ENCODE assay signal across 8 cellular contexts in the genomic region with DNA sequence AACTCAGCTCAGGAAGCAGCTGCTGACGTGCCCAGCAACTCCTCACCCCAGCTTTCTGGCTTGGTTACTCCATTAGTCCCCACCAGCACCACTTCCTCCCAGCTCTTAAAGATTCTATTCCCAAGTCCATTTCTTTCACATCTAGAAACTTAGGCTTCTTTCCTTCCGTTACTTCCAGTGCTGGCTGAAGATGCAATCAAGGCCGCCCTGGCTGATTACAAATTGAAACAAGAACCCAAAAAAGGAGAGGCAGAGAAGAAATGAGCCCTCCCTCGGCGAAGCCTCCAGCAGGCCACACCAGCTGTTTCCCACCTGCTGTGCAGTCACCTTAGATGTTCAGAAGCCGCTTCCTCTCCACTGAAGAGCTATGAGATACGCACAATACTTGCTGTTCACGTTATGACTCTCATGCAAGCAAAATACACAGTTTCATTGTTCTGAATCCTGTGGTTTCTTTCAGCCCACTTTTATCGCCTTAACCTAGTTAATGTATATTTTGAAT. TPM values are rescaled to one million over a fixed set of nuclear protein-coding genes. Genes with fewer than 3 reads are reported as not detected.
DNase-seq lines count a peak whose midpoint lies in the region; ATAC-seq and TF ChIP-seq lines count a peak whose summit lies in the region.

No MANE protein-coding gene starts in this region.

- H3K27ac ChIP-seq in substantia nigra (ENCODE audit: low read depth, low read length, poor library complexity, severe bottlenecking), result no peak overlapping the region

- H3K27me3 ChIP-seq in GM06990 (replicated peaks; ENCODE audit: control insufficient read depth, insufficient read depth, low read length), result no peaks in the 10 kb centered on the region

- H3K4me1 Mint-ChIP-seq in activated T-helper 17 cell treated with anti-CD3 and anti-CD28 coated beads, Interleukin-2, amount 50 U/mL, for 72 hours, result peaks cover 55% of the 10 kb centered on the region

- peaks cover 21% of the 10 kb centered on the region for H3K36me3 ChIP-seq in GM06990 (ENCODE audit: control insufficient read depth, insufficient read depth, low read length)

- peak overlapping the region; percentile 99 for H3K27ac Mint-ChIP-seq in activated T-helper 17 cell treated with anti-CD3 and anti-CD28 coated beads, Interleukin-2, amount 50 U/mL, for 72 hours

- H3K4me3 ChIP-seq in GM06990 (replicated peaks; ENCODE audit: low read depth, low read length), result peak overlapping the region; percentile 16

- H3K36me3 Mint-ChIP-seq in activated T-helper 17 cell treated with anti-CD3 and anti-CD28 coated beads, Interleukin-2, amount 50 U/mL, for 72 hours (ENCODE audit: low read depth), result peaks cover 72% of the 10 kb centered on the region

- peak; percentile 70 for ATAC-seq in GM21723 (IDR thresholded peaks at IDR 0.05; ENCODE audit: unreplicated experiment)
- peak; percentile 91 for ATAC-seq in activated T-helper 17 cell treated with anti-CD3 and anti-CD28 coated beads, Interleukin-2, amount 50 U/mL, for 72 hours (replicated peaks)

- H3K4me3 Mint-ChIP-seq in activated T-helper 17 cell treated with anti-CD3 and anti-CD28 coated beads, Interleukin-2, amount 50 U/mL, for 72 hours, result peak overlapping the region; percentile 86

- DNase-seq in GM06990 (ENCODE audit: extremely low read depth, insufficient read length), result peak; percentile 83
- peak; percentile 81 for DNase-seq in NCI-H187 treated with DMSO at 0.1 percent for 48 hours (lab: John Stamatoyannopoulos, UW)
- DNase-seq in stimulated activated CD4-positive, alpha-beta T cell treated with anti-CD3 and anti-CD28 coated beads, Interleukin-12 subunit alpha, Interleukin-12 subunit beta, amount 100 ng/mL, for 4 hours, result peak; percentile 46
- DNase-seq in DMS 273 (lab: John Stamatoyannopoulos, UW; ENCODE audit: unreplicated experiment), result no peak
- no peak for DNase-seq in substantia nigra (lab: John Stamatoyannopoulos, UW)
- no peak for DNase-seq in G401 (ENCODE audit: low spot score)

- no peaks in the 10 kb centered on the region for H3K27me3 Mint-ChIP-seq in activated T-helper 17 cell treated with anti-CD3 and anti-CD28 coated beads, Interleukin-2, amount 50 U/mL, for 72 hours

- TF ChIP-seq CTCF in GM06990 (IDR thresholded peaks at IDR 0.05; ENCODE audit: insufficient read depth, low read length, poor library complexity, severe bottlenecking), result no peak

- in situ Hi-C loops in G401 (cut with HindIII; ENCODE audit: low sequenced_read_pairs), result no loop called here

- H3K9me3 Mint-ChIP-seq in activated T-helper 17 cell treated with anti-CD3 and anti-CD28 coated beads, Interleukin-2, amount 50 U/mL, for 72 hours, result no peaks in the 10 kb centered on the region

RNA-seq across cellular contexts. Expression of gene ISCU, which starts 6.3 kb away (rescaled TPM):
- total RNA-seq in activated T-helper 17 cell treated with anti-CD3 and anti-CD28 coated beads, Interleukin-2, amount 50 U/mL, for 72 hours, result 10 to 100 TPM; 93.3 to 98.7 TPM
- total RNA-seq in G401 (2014; rRNA removed; shearing (Covaris generic)), result 157 and 159 TPM in 2 replicates

RNA-seq across cellular contexts. Expression of gene SART3, which starts 7.7 kb away (rescaled TPM):
- 10 to 100 TPM; 85.0 to 98.6 TPM for total RNA-seq in activated T-helper 17 cell treated with anti-CD3 and anti-CD28 coated beads, Interleukin-2, amount 50 U/mL, for 72 hours
- total RNA-seq in G401 (2014; rRNA removed; shearing (Covaris generic)), result 61.3 and 72.8 TPM in 2 replicates

RNA-seq across cellular contexts. Expression of gene TMEM119, which starts 29.2 kb away (rescaled TPM):
- under 1 TPM; 0.24 to 0.71 TPM for total RNA-seq in activated T-helper 17 cell treated with anti-CD3 and anti-CD28 coated beads, Interleukin-2, amount 50 U/mL, for 72 hours
- 0.58 and 7.3 TPM in 2 replicates for total RNA-seq in G401 (2014; rRNA removed; shearing (Covaris generic))

RNA-seq across cellular contexts. Expression of gene FICD, which starts 53.6 kb away (rescaled TPM):
- total RNA-seq in activated T-helper 17 cell treated with anti-CD3 and anti-CD28 coated beads, Interleukin-2, amount 50 U/mL, for 72 hours, result 1 to 10 TPM; 2.9 to 3.6 TPM
- 1.0 and 1.7 TPM in 2 replicates for total RNA-seq in G401 (2014; rRNA removed; shearing (Covaris generic))

Comparison
In these comparisons a context has a peak if more than half of its experiments do, and no peak if none do; other contexts are left out.
1. DNase-seq: peak in GM06990 (single experiment), NCI-H187 treated with DMSO at 0.1 percent for 48 hours (single experiment) and stimulated activated CD4-positive, alpha-beta T cell treated with anti-CD3 and anti-CD28 coated beads, Interleukin-12 subunit alpha, Interleukin-12 subunit beta, amount 100 ng/mL, for 4 hours (single experiment); none in DMS 273 (single experiment), substantia nigra (0 of 49) and G401 (single experiment).